Comparison of ENCODE assay signal across 28 cellular contexts in genomic region chr14:51993274-51993673, GRCh38.
DNase-seq lines count a peak whose midpoint lies in the region; ATAC-seq and TF ChIP-seq lines count a peak whose summit lies in the region.
"Had no signal": no experiment of that assay in that cellular context is flagged by ENCODE, and none has a peak within 500 bp of the region (broad histone marks: within the 10 kb centered on the region; RNA-seq: fewer than 3 reads in every experiment).

No MANE protein-coding gene starts in this region.

- H3K9ac ChIP-seq in DND-41 (ENCODE audit: low read depth, low read length), result no peak overlapping the region
- no peak overlapping the region for H3K9ac ChIP-seq in OCI-LY3 (ENCODE audit: low read length)
- H3K9ac ChIP-seq: BLaER1, KMS-11 had no signal

- peaks cover 59% of the 10 kb centered on the region for H3K4me1 Mint-ChIP-seq in activated T-cell treated with anti-CD3 and anti-CD28 coated beads, Interleukin-2, amount 50 U/mL, for 24 hours (ENCODE audit: low read depth)
- H3K4me1 Mint-ChIP-seq in memory B cell, result peaks cover 25% of the 10 kb centered on the region

- H3K9me3 ChIP-seq in DND-41 (ENCODE audit: insufficient read depth, low read length, severe bottlenecking) (no peaks in the 10 kb centered on the region), OCI-LY3 (ENCODE audit: insufficient read depth, low read length) (no peaks in the 10 kb centered on the region)
- H3K9me3 ChIP-seq: BLaER1, esophagus squamous epithelium, HAP-1, transverse colon had no signal

- H2AFZ ChIP-seq in DND-41 (ENCODE audit: low read depth, low read length) (no peak overlapping the region), OCI-LY3 (ENCODE audit: low read depth, low read length) (no peak overlapping the region)

- H3K27ac ChIP-seq in DND-41 (ENCODE audit: low read length), result no peak overlapping the region
- peak overlapping the region; percentile 16; the same call in 1 of the 2 replicates for H3K27ac ChIP-seq in OCI-LY3 (ENCODE audit: low read length)
- H3K27ac ChIP-seq: BLaER1, esophagus squamous epithelium, KMS-11, transverse colon had no signal

- H3K36me3 Mint-ChIP-seq in activated T-cell treated with anti-CD3 and anti-CD28 coated beads, Interleukin-2, amount 50 U/mL, for 24 hours (ENCODE audit: low read depth), result peaks cover 75% of the 10 kb centered on the region
- H3K36me3 Mint-ChIP-seq in memory B cell, result peaks cover 18% of the 10 kb centered on the region

- H3K27me3 ChIP-seq in DND-41 (ENCODE audit: insufficient read depth, low read length, poor library complexity) (no peaks in the 10 kb centered on the region), OCI-LY3 (ENCODE audit: low read depth, low read length) (no peaks in the 10 kb centered on the region)
- H3K27me3 ChIP-seq: BLaER1, esophagus squamous epithelium, transverse colon had no signal

- no peak for DNase-seq in activated T-cell treated with anti-CD3 and anti-CD28 coated beads, Interleukin-2, amount 50 U/mL, for 24 hours
- DNase-seq in activated T-cell treated with anti-CD3 and anti-CD28 coated beads, Interleukin-2, amount 50 U/mL, for 48 hours, result no peak
- DNase-seq in DND-41 (no peak), memory B cell (ENCODE audit: low spot score in 2 of 2) (no peak), OCI-M2 (lab: John Stamatoyannopoulos, UW; ENCODE audit: unreplicated experiment) (no peak)
- DNase-seq: ACHN; activated CD4-positive, alpha-beta T cell treated with anti-CD3 and anti-CD28 coated beads for 4 hours; COR-L47; dermis blood vessel endothelial cell; esophagus squamous epithelium; foreskin melanocyte; GF-D8; NCI-H1048; NCI-H187 treated with DMSO at 0.1 percent for 48 hours; NCI-H526; posterior cingulate gyrus; right cardiac atrium; stimulated activated CD4-positive, alpha-beta T cell treated with anti-CD3 and anti-CD28 coated beads, Interleukin-2, amount 100 ng/mL, for 24 hours; transverse colon had no signal

- no peaks in the 10 kb centered on the region for H3K9me3 Mint-ChIP-seq in activated T-cell treated with anti-CD3 and anti-CD28 coated beads, Interleukin-2, amount 50 U/mL, for 24 hours
- H3K9me3 Mint-ChIP-seq in memory B cell, result no peaks in the 10 kb centered on the region
- H3K9me3 Mint-ChIP-seq: activated T-helper 2 cell treated with anti-CD3 and anti-CD28 coated beads, Interferon-gamma antibody, Interleukin-2, Interleukin-4, amounts not matched to agents 10 μg/mL and 5 μg/mL and 100 μg/mL, durations not matched to agents 14 hours and 24 hours and 36 hours; T-helper 1 cell treated with Interleukin-12 subunit alpha and Interleukin-12 subunit beta and Interleukin-4 antibody, amounts not matched to agents 30 μg/mL and 1 μg/mL, for 36 hours had no signal

- H3K36me3 ChIP-seq in DND-41 (ENCODE audit: insufficient read depth, low read length), result peaks cover 76% of the 10 kb centered on the region
- peaks cover 48% of the 10 kb centered on the region for H3K36me3 ChIP-seq in OCI-LY3 (replicated peaks; ENCODE audit: low read depth, low read length)

- peaks cover 21% of the 10 kb centered on the region; the same call in 1 of the 2 replicates for H4K20me1 ChIP-seq in DND-41 (ENCODE audit: insufficient read depth, low read length)
- peaks cover 9% of the 10 kb centered on the region for H4K20me1 ChIP-seq in OCI-LY3 (ENCODE audit: insufficient read depth, low read length)

- no peaks in the 10 kb centered on the region for H3K27me3 Mint-ChIP-seq in activated T-cell treated with anti-CD3 and anti-CD28 coated beads, Interleukin-2, amount 50 U/mL, for 24 hours
- no peaks in the 10 kb centered on the region for H3K27me3 Mint-ChIP-seq in memory B cell

- TF ChIP-seq CTCF in DND-41 (IDR thresholded peaks at IDR 0.05; ENCODE audit: borderline replicate concordance, extremely low read depth, low read length, poor library complexity, severe bottlenecking) (no peak), OCI-LY3 (IDR thresholded peaks at IDR 0.05; ENCODE audit: low read depth, low read length) (no peak)

- H3K79me2 ChIP-seq in DND-41 (ENCODE audit: insufficient read depth, low read length) (peaks cover 92% of the 10 kb centered on the region), OCI-LY3 (ENCODE audit: low read length) (peaks cover 69% of the 10 kb centered on the region)

- H3K4me3 ChIP-seq in DND-41 (ENCODE audit: low read depth in 1 of 2, low read length in 2 of 2) (no peak overlapping the region), OCI-LY3 (ENCODE audit: low read length) (peak overlapping the region; percentile 11; the same call in 1 of the 2 replicates)
- H3K4me3 ChIP-seq: BLaER1, esophagus squamous epithelium, HAP-1, lung, transverse colon had no signal

- no peak for ATAC-seq in DND-41 (ENCODE audit: insufficient read depth, low read depth)
- no peak for ATAC-seq in memory B cell (ENCODE audit: low read depth)
- no peak for ATAC-seq in HG02938 (IDR thresholded peaks at IDR 0.05; ENCODE audit: unreplicated experiment)
- no peak for ATAC-seq in GM18511 (IDR thresholded peaks at IDR 0.05; ENCODE audit: unreplicated experiment)
- ATAC-seq: right cardiac atrium had no signal

- H3K27ac Mint-ChIP-seq in activated T-cell treated with anti-CD3 and anti-CD28 coated beads, Interleukin-2, amount 50 U/mL, for 24 hours, result peak overlapping the region; percentile 35
- peak overlapping the region; percentile 42 for H3K27ac Mint-ChIP-seq in memory B cell
- H3K27ac Mint-ChIP-seq: activated T-helper 2 cell treated with anti-CD3 and anti-CD28 coated beads, Interferon-gamma antibody, Interleukin-2, Interleukin-4, amounts not matched to agents 10 μg/mL and 5 μg/mL and 100 μg/mL, durations not matched to agents 14 hours and 24 hours and 36 hours had no signal

- no peak overlapping the region for H3K4me3 Mint-ChIP-seq in activated T-cell treated with anti-CD3 and anti-CD28 coated beads, Interleukin-2, amount 50 U/mL, for 24 hours
- no peak overlapping the region for H3K4me3 Mint-ChIP-seq in memory B cell

- H3K4me1 ChIP-seq in DND-41 (ENCODE audit: insufficient read depth, low read length) (peaks cover 44% of the 10 kb centered on the region), OCI-LY3 (ENCODE audit: low read length) (peaks cover 32% of the 10 kb centered on the region)

- H3K4me2 ChIP-seq in DND-41 (ENCODE audit: insufficient read depth, low read length) (peak overlapping the region; percentile 70; the same call in 1 of the 2 replicates), OCI-LY3 (ENCODE audit: low read length) (peak overlapping the region; percentile 38)
- H3K4me2 ChIP-seq: BLaER1, KMS-11 had no signal
